In the genomic region with DNA sequence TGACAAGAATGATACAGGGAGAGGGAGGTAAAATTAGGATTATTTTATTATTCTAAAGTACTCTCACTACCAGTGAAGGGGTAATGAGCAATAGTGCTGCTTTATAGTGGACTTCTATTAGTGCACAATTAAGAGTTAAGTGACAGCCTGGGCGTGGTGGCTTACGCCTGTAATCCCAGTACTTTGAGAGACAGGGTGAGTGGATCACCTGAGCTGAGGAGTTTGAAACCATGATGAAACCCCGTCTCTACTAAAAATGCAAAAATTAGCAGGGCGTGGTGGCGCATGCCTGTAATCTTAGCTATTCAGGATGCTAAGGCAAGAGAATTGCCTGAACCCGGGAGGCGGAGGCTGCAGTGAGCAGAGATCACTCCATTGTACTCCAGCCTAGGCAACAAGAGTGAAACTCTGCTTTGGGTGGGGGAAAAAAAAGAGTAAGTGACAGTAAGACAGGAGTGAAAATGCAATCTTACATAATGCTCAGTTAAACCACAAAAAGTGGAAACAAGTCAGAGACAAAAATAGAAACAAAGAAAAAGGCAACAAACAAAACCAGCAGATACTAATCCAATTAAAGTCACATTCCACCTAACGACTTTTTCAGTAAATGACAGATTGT, we compare ENCODE assay signal across 17 cellular contexts.
A peak's percentile ranks its signal among the peaks of the same experiment; 100 is the strongest.
DNase-seq lines count a peak whose midpoint lies in the region; ATAC-seq and TF ChIP-seq lines count a peak whose summit lies in the region.
"Had no signal": no experiment of that assay in that cellular context is flagged by ENCODE, and none has a peak within 500 bp of the region (broad histone marks: within the 10 kb centered on the region; RNA-seq: fewer than 3 reads in every experiment).

No MANE protein-coding gene starts in this region.

- DNase-seq in GM12864 (ENCODE audit: low read depth) (peak; percentile 51), GM13977 (ENCODE audit: low spot score) (no peak)
- DNase-seq in activated CD8-positive, alpha-beta T cell treated with anti-CD3 and anti-CD28 coated beads, Interleukin-2, amount 10 ng/mL, durations not matched to agents 7 days and 5 days, result no peak
- DNase-seq: C1 segment of cervical spinal cord, DMS79, H7, mesenchymal stem cell, NCI-H1436 treated with DMSO at 0.1 percent for 48 hours, nucleus accumbens, Peyer's patch, stomach had no signal

- ATAC-seq in GM19455 (IDR thresholded peaks at IDR 0.05; ENCODE audit: unreplicated experiment) (peak; percentile 77), HG03439 (IDR thresholded peaks at IDR 0.05; ENCODE audit: unreplicated experiment) (peak; percentile 51), HG03159 (IDR thresholded peaks at IDR 0.05; ENCODE audit: unreplicated experiment) (no peak), HG02970 (IDR thresholded peaks at IDR 0.05; ENCODE audit: low FRiP score, unreplicated experiment) (no peak)
- ATAC-seq in activated CD8-positive, alpha-beta T cell treated with anti-CD3 and anti-CD28 coated beads, Interleukin-2, amount 10 ng/mL, durations not matched to agents 7 days and 5 days, result no peak

- CTCF ChIA-PET in activated CD8-positive, alpha-beta T cell treated with anti-CD3 and anti-CD28 coated beads, Interleukin-2, amount 10 ng/mL, durations not matched to agents 7 days and 5 days (lab: Charles Lee), result no interaction called here

- no peak overlapping the region for H3K4me3 Mint-ChIP-seq in activated CD8-positive, alpha-beta T cell treated with anti-CD3 and anti-CD28 coated beads, Interleukin-2, amount 10 ng/mL, durations not matched to agents 7 days and 5 days

- POLR2A ChIA-PET in activated CD8-positive, alpha-beta T cell treated with anti-CD3 and anti-CD28 coated beads, Interleukin-2, amount 10 ng/mL, durations not matched to agents 7 days and 5 days (lab: Charles Lee), result no interaction called here

- H3K4me3 ChIP-seq in GM12864 (ENCODE audit: low read depth, low read length), result no peak overlapping the region
- H3K4me3 ChIP-seq: cardiac muscle cell, Peyer's patch, stomach, vagina had no signal

- H3K9me3 Mint-ChIP-seq in activated CD8-positive, alpha-beta T cell treated with anti-CD3 and anti-CD28 coated beads, Interleukin-2, amount 10 ng/mL, durations not matched to agents 7 days and 5 days (ENCODE audit: insufficient read depth), result no peaks in the 10 kb centered on the region

- peak overlapping the region; percentile 22 for H3K27ac Mint-ChIP-seq in activated CD8-positive, alpha-beta T cell treated with anti-CD3 and anti-CD28 coated beads, Interleukin-2, amount 10 ng/mL, durations not matched to agents 7 days and 5 days

- no peaks in the 10 kb centered on the region for H3K27me3 Mint-ChIP-seq in activated CD8-positive, alpha-beta T cell treated with anti-CD3 and anti-CD28 coated beads, Interleukin-2, amount 10 ng/mL, durations not matched to agents 7 days and 5 days (ENCODE audit: low read depth)

- peaks cover 9% of the 10 kb centered on the region for H3K4me1 Mint-ChIP-seq in activated CD8-positive, alpha-beta T cell treated with anti-CD3 and anti-CD28 coated beads, Interleukin-2, amount 10 ng/mL, durations not matched to agents 7 days and 5 days (ENCODE audit: low read depth)

- in situ Hi-C loops in GM13977 (cut with MboI; ENCODE audit: low pct_unique_long_range_greater_than_20kb, low sequenced_read_pairs, unreplicated experiment), result no loop called here

- no peak for TF ChIP-seq CTCF in GM12864 (IDR thresholded peaks at IDR 0.05; ENCODE audit: low read depth, low read length, missing control alignments)
- no peak for TF ChIP-seq CTCF in GM13977 (IDR thresholded peaks at IDR 0.05; ENCODE audit: extremely low read depth, insufficient read depth, missing control alignments)

- H3K36me3 Mint-ChIP-seq in activated CD8-positive, alpha-beta T cell treated with anti-CD3 and anti-CD28 coated beads, Interleukin-2, amount 10 ng/mL, durations not matched to agents 7 days and 5 days (ENCODE audit: low read depth), result peaks cover 15% of the 10 kb centered on the region

Comparison
In these comparisons a context has a peak if more than half of its experiments do, and no peak if none do; other contexts are left out.
1. ATAC-seq: peak in GM19455 (single experiment) and HG03439 (single experiment); none in activated CD8-positive, alpha-beta T cell treated with anti-CD3 and anti-CD28 coated beads, Interleukin-2, amount 10 ng/mL, durations not matched to agents 7 days and 5 days (single experiment), HG03159 (single experiment) and HG02970 (single experiment).